24 cellular contexts compared by ENCODE assay signal in the genomic region with DNA sequence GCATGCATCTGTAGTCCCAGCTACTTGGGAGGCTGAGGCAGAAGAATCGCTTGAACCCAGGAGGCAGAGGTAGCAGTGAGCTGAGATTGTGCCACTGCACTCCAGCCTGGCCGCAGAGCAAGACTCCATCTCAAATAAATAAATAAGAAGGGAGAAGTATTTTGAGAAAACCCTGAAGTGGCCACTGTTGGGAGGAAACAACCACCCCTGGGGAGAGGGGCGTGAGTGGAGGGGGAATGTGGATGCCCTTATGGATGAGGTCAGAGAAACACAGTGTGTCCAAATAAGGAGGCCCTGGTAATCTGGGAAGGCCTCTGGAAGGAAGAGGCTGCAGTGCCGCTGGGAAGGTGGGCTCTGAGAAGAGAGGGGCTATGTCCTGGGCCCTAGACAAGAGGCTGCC. TPM values are rescaled to one million over a fixed set of nuclear protein-coding genes. Genes with fewer than 3 reads are reported as not detected.
"Had no signal": no experiment of that assay in that cellular context is flagged by ENCODE, and none has a peak within 500 bp of the region (broad histone marks: within the 10 kb centered on the region; RNA-seq: fewer than 3 reads in every experiment).

No MANE protein-coding gene starts in this region.

- H3K9me3 ChIP-seq: MG63, Peyer's patch, SK-N-SH had no signal

- H3K9me3 Mint-ChIP-seq: T-cell had no signal

- ATAC-seq: T-cell had no signal

- H3K36me3 Mint-ChIP-seq: T-cell had no signal

- H3K36me3 ChIP-seq: MG63, Peyer's patch had no signal

- H3K27ac Mint-ChIP-seq: T-cell had no signal

- H3K9ac ChIP-seq: SK-N-SH had no signal

- H3K4me2 ChIP-seq: PC-9, SK-N-SH had no signal

- H3K4me3 ChIP-seq: MG63, PC-9, Peyer's patch had no signal

- DNase-seq: KBM-7; MG63; NCI-H1092; NCI-H1105 treated with DMSO at 0.1 percent for 48 hours; NCI-H1436; NCI-H187; NCI-H2029; NCI-H2081 treated with DMSO at 0.1 percent for 48 hours; NCI-H2171; NCI-H226; NCI-H446; NCI-H510A; NCI-H524 treated with DMSO at 0.1 percent for 48 hours; NCI-H774; NK-92 treated with Interleukin-12 subunit alpha and Interleukin-12 subunit beta, amount 100 ng/mL, for 24 hours; PC-9; Peyer's patch; SHP77; SW 1271; T-cell had no signal

- H3K4me3 Mint-ChIP-seq: T-cell had no signal

- H3K27ac ChIP-seq: PC-9, Peyer's patch had no signal

- H2AFZ ChIP-seq: PC-9 had no signal

RNA-seq across cellular contexts. Expression of gene CPLX3, which starts 4.2 kb away (rescaled TPM):
- total RNA-seq: PC-9, Peyer's patch, RPMI7951, SK-MEL-5 had no signal
- polyA plus RNA-seq: SK-N-SH had no signal

RNA-seq across cellular contexts. Expression of gene LMAN1L, which starts 9.6 kb away (rescaled TPM):
- total RNA-seq: HT-29, PC-9, Peyer's patch, RPMI7951, SK-MEL-5 had no signal
